In genomic region chr18:159037-159652, GRCh38 we compare ENCODE assay signal across 8 cellular contexts. TPM values are rescaled to one million over a fixed set of nuclear protein-coding genes. Genes with fewer than 3 reads are reported as not detected.
A peak's percentile ranks its signal among the peaks of the same experiment; 100 is the strongest.
DNase-seq lines count a peak whose midpoint lies in the region; ATAC-seq and TF ChIP-seq lines count a peak whose summit lies in the region.

No MANE protein-coding gene starts in this region.

- no peaks in the 10 kb centered on the region for H3K27me3 ChIP-seq in DOHH2 (ENCODE audit: control insufficient read depth, low read length)
- H3K27me3 ChIP-seq in WERI-Rb-1 (ENCODE audit: insufficient read depth, low read depth, severe bottlenecking), result no peaks in the 10 kb centered on the region

- DNase-seq in WERI-Rb-1 (no peak), foreskin fibroblast (peak in 1 of 2 donors; percentile 17), progenitor cell of endocrine pancreas (ENCODE audit: low spot score, unreplicated experiment) (no peak), NCI-H524 treated with DMSO at 0.1 percent for 48 hours (lab: John Stamatoyannopoulos, UW) (no peak), NCI-H1436 treated with DMSO at 0.1 percent for 48 hours (lab: John Stamatoyannopoulos, UW) (no peak)

- H3K9me3 Mint-ChIP-seq in progenitor cell of endocrine pancreas (ENCODE audit: low read depth), result no peaks in the 10 kb centered on the region

- H3K4me1 ChIP-seq in DOHH2 (ENCODE audit: control insufficient read depth, low read length), result peaks cover 25% of the 10 kb centered on the region

- peak overlapping the region; percentile 99 for H3K4me2 ChIP-seq in DOHH2 (ENCODE audit: low read length)

- H3K9me2 ChIP-seq in DOHH2 (replicated peaks; ENCODE audit: control insufficient read depth, low read length), result no peaks in the 10 kb centered on the region

- H3K27me3 Mint-ChIP-seq in progenitor cell of endocrine pancreas, result peaks cover 18% of the 10 kb centered on the region

- H3K27ac Mint-ChIP-seq in progenitor cell of endocrine pancreas, result peak overlapping the region; percentile 93

- H3K4me1 Mint-ChIP-seq in progenitor cell of endocrine pancreas (ENCODE audit: low read depth), result peaks cover 6% of the 10 kb centered on the region

- peaks cover 12% of the 10 kb centered on the region; the same call in 1 of the 2 replicates for H4K20me1 ChIP-seq in DOHH2 (ENCODE audit: control insufficient read depth, insufficient read depth, low read depth, low read length)

- peak; percentile 0 for ATAC-seq in HG02973 (IDR thresholded peaks at IDR 0.05; ENCODE audit: unreplicated experiment)
- ATAC-seq in GM21367 (IDR thresholded peaks at IDR 0.05; ENCODE audit: unreplicated experiment), result no peak

- H3K36me3 ChIP-seq in DOHH2 (ENCODE audit: control insufficient read depth, low read length) (peaks cover 50% of the 10 kb centered on the region), WERI-Rb-1 (peaks cover 25% of the 10 kb centered on the region)

- H3K9me3 ChIP-seq in DOHH2 (ENCODE audit: control insufficient read depth, insufficient read depth, low read length) (no peaks in the 10 kb centered on the region), WERI-Rb-1 (ENCODE audit: severe bottlenecking) (no peaks in the 10 kb centered on the region)

- no peaks in the 10 kb centered on the region for H3F3A ChIP-seq in DOHH2 (ENCODE audit: control insufficient read depth, insufficient read depth)

- H3K36me3 Mint-ChIP-seq in progenitor cell of endocrine pancreas (ENCODE audit: insufficient read depth), result peaks cover 5% of the 10 kb centered on the region

- no peak for TF ChIP-seq CTCF in DOHH2 (IDR thresholded peaks at IDR 0.05; ENCODE audit: low read depth, low read length, poor library complexity, severe bottlenecking)
- TF ChIP-seq CTCF in WERI-Rb-1 (IDR thresholded peaks at IDR 0.05; ENCODE audit: low read depth, low read length), result no peak
- TF ChIP-seq CTCF in foreskin fibroblast (IDR thresholded peaks at IDR 0.05; ENCODE audit: low read depth, low read length), result no peak
- TF ChIP-seq CTCF in progenitor cell of endocrine pancreas (IDR thresholded peaks at IDR 0.05; ENCODE audit: unreplicated experiment), result no peak

- H3K4me3 ChIP-seq in DOHH2 (ENCODE audit: low read length) (peak overlapping the region; percentile 97), WERI-Rb-1 (ENCODE audit: low read depth, low read length) (peak overlapping the region; percentile 86), foreskin fibroblast (ENCODE audit: low read depth in 1 of 2, low read length in 2 of 2) (peak overlapping the region; percentile 72 to 81)

- H3K4me3 Mint-ChIP-seq in progenitor cell of endocrine pancreas (ENCODE audit: low read depth), result peak overlapping the region; percentile 91

- H3K79me2 ChIP-seq in DOHH2 (ENCODE audit: control insufficient read depth, low read length), result peaks cover 58% of the 10 kb centered on the region

- peak overlapping the region; percentile 43 for H3K27ac ChIP-seq in DOHH2 (ENCODE audit: low read depth, low read length)
- peak overlapping the region; percentile 90 for H3K27ac ChIP-seq in WERI-Rb-1

RNA-seq across cellular contexts. Expression of gene USP14, which starts 0.8 kb away (rescaled TPM):
- 54.2 and 59.1 TPM in 2 replicates for total RNA-seq in progenitor cell of endocrine pancreas
